Comparison of ENCODE assay signal across 10 cellular contexts in the genomic region with DNA sequence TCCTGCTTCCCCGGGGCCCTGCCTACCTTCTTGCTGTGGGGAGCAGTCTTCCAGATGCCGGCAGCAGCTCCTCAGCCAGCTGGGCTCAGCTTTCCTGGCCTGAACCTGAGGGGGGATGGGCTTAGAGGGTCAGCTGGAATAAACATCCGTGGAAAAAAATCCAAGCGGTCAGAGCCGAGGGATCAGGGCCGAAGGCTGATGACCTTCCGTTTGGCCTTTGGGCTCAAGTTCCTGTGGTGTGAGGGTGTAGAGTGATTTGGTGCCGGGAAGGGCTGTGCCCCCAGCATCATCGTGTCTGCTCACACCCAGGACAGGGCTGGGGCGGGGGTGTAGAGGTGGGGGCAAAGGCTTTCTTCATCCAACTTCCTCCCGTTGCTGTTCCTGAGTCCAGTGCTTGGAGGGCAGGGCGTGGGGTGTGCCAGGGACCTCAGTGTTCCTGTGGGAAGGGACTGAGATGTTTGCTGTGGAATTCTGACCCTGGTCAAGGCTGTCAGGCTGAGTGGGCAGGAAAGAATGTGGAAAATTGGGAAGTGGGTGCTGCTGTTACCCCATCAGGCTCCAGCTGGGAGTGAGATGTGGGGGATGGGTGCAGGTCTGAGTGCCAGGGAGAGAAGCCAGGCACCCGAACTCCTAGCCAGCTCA. TPM values are rescaled to one million over a fixed set of nuclear protein-coding genes. Genes with fewer than 3 reads are reported as not detected.
DNase-seq lines count a peak whose midpoint lies in the region; ATAC-seq and TF ChIP-seq lines count a peak whose summit lies in the region.
"Had no signal": no experiment of that assay in that cellular context is flagged by ENCODE, and none has a peak within 500 bp of the region (broad histone marks: within the 10 kb centered on the region; RNA-seq: fewer than 3 reads in every experiment).

No MANE protein-coding gene starts in this region.

- intact Hi-C loops in spleen (cut with DNase I; ENCODE audit: low total_unique reads): loop anchor here (2.0 kb wide), 1 partner anchor 55 kb away; no protein-coding TSS in a partner anchor

- H3K9me3 ChIP-seq in spleen: no peaks in the 10 kb centered on the region

- TF ChIP-seq CTCF in spleen (IDR thresholded peaks at IDR 0.05 in 8 of 11, conservative IDR thresholded peaks at IDR 0.05 in 3 of 11): no peak
- TF ChIP-seq CTCF in foreskin keratinocyte (conservative IDR thresholded peaks at IDR 0.05): no peak

- ATAC-seq in left lobe of liver (peak; percentile 71), foreskin keratinocyte (no peak), GM18870 (IDR thresholded peaks at IDR 0.05; ENCODE audit: unreplicated experiment) (no peak)

- H3K4me1 ChIP-seq in spleen: peaks cover 28 to 57% (median 40%) of the 10 kb centered on the region in 6 donors
- no peaks in the 10 kb centered on the region for H3K4me1 ChIP-seq in foreskin keratinocyte

- DNase-seq in GM04503 (ENCODE audit: low read depth): peak; percentile 51
- peak; percentile 36 for DNase-seq in astrocyte of the hippocampus (ENCODE audit: low read depth, low spot score)
- DNase-seq in left lobe of liver (ENCODE audit: low spot score): peak; percentile 74
- no peak for DNase-seq in spleen
- no peak for DNase-seq in NCI-H1092 (lab: John Stamatoyannopoulos, UW)
- DNase-seq in foreskin keratinocyte: no peak
- DNase-seq in T-helper 9 cell: no peak
- DNase-seq: activated naive CD4-positive, alpha-beta T cell treated with Interleukin-2 at 50 U/mL for 16 hours had no signal

- H3K27me3 ChIP-seq in spleen (replicated peaks in 1 of 7) (no peaks in the 10 kb centered on the region), foreskin keratinocyte (peaks cover 5% of the 10 kb centered on the region)

- TF ChIP-seq POLR2A in spleen (IDR thresholded peaks at IDR 0.05): no peak

- WGBS in spleen, 5 donors: 45 to 69% (median 56%) methylated on average over 13 of the region's 13 CpGs

- H3K36me3 ChIP-seq in spleen: peaks cover 0 to 33% (median 10%) of the 10 kb centered on the region in 6 donors

- H3K4me3 ChIP-seq in spleen: peak overlapping the region in 4 of 8 donors; percentile 6 to 58 (median 25)

- H3K27ac ChIP-seq in spleen (peak overlapping the region; percentile 70 to 88 (median 79)), foreskin keratinocyte (no peak overlapping the region)

RNA-seq across cellular contexts. Expression of gene SMIM41, which starts 2.6 kb away (rescaled TPM):
- total RNA-seq in left lobe of liver (not detected), spleen (1 to 10 TPM in 6 of 7 donors, under 1 TPM in 1; 0.64 to 8.1 (median 4.9) TPM), foreskin keratinocyte (not detected in 2 replicates)
- polyA plus RNA-seq in spleen (1 to 10 TPM in 2 of 3 donors, under 1 TPM in 1; 0.85 to 1.7 (median 1.1) TPM), foreskin keratinocyte (not detected in 2 replicates)
- polyA plus RNA-seq: neural cell had no signal

RNA-seq across cellular contexts. Expression of gene ATG101, which starts 12.4 kb away (rescaled TPM):
- total RNA-seq in left lobe of liver: 18.0 TPM
- total RNA-seq in spleen: 10 to 100 TPM; 23.5 to 40.1 (median 32.3) TPM
- 10 to 100 TPM; 32.0 to 81.1 (median 35.3) TPM for polyA plus RNA-seq in spleen
- 62.5 and 66.1 TPM in 2 replicates for total RNA-seq in foreskin keratinocyte
- 77.8 and 83.1 TPM in 2 replicates for polyA plus RNA-seq in foreskin keratinocyte

RNA-seq across cellular contexts. Expression of gene NR4A1, which starts 30.9 kb away (rescaled TPM):
- total RNA-seq in left lobe of liver: 5.4 TPM
- 100 to 1,000 TPM in 1 of 7 donors, 10 to 100 TPM in 6; 12.0 to 113 (median 58.4) TPM for total RNA-seq in spleen
- polyA plus RNA-seq in spleen: 10 to 100 TPM; 11.8 to 43.5 (median 13.7) TPM
- total RNA-seq in foreskin keratinocyte: 3.0 and 3.5 TPM in 2 replicates
- 2.8 and 3.0 TPM in 2 replicates for polyA plus RNA-seq in foreskin keratinocyte

Comparison
In these comparisons a context has a peak if more than half of its experiments do, and no peak if none do; other contexts are left out.
1. DNase-seq: peak in GM04503 (single experiment), astrocyte of the hippocampus (single experiment) and left lobe of liver (single experiment); none in spleen (single experiment), NCI-H1092 (single experiment), foreskin keratinocyte (0 of 2) and T-helper 9 cell (single experiment).